ENCODE assay signal across 9 cellular contexts in the genomic region with DNA sequence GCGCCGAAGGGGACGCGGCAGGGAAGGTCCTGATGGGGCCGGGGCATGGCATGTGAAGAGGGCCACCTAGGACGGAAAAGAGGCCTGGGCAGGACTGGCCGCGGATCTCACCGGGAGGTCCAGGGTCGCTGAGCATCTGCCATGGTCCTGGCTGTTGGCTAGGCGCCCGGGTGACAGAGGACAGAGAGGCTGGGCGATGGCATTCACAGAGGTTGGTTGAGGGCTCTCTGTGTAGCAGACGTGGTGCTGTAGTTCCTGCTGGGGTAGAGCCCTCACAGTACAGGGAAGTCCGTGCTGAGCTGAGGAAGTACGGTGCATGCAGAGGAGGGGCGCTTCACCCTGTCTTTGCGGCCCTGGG. TPM values are rescaled to one million over a fixed set of nuclear protein-coding genes. Genes with fewer than 3 reads are reported as not detected.
DNase-seq lines count a peak whose midpoint lies in the region; ATAC-seq and TF ChIP-seq lines count a peak whose summit lies in the region.
"Had no signal": no experiment of that assay in that cellular context is flagged by ENCODE, and none has a peak within 500 bp of the region (broad histone marks: within the 10 kb centered on the region; RNA-seq: fewer than 3 reads in every experiment).

No MANE protein-coding gene starts in this region.

- POLR2A ChIA-PET in CD8-positive, alpha-beta T cell (lab: Charles Lee): interaction anchor here (0.8 to 7.3 kb wide), 6 partner anchors 8 to 193 kb away, joined by 4 to 94 read pairs (median 6); a partner anchor contains a TSS

- H3K27ac ChIP-seq in CD8-positive, alpha-beta T cell (ENCODE audit: low read depth, low read length): peak overlapping the region; percentile 63

- no peaks in the 10 kb centered on the region for H3K9me3 Mint-ChIP-seq in CD8-positive, alpha-beta T cell
- no peaks in the 10 kb centered on the region for H3K9me3 Mint-ChIP-seq in natural killer cell treated with Interleukin-12 subunit alpha and Interleukin-12 subunit beta and Interleukin-15 and Interleukin-18, amount 100 ng/mL, for 72 hours

- peaks cover 71% of the 10 kb centered on the region for H3K4me1 Mint-ChIP-seq in CD8-positive, alpha-beta T cell (ENCODE audit: low read depth)
- H3K4me1 Mint-ChIP-seq in natural killer cell treated with Interleukin-12 subunit alpha and Interleukin-12 subunit beta and Interleukin-15 and Interleukin-18, amount 100 ng/mL, for 72 hours (ENCODE audit: low read depth in 2 of 2): peaks cover 35 to 36% of the 10 kb centered on the region in 2 donors

- peak overlapping the region; percentile 83 for H3K4me3 ChIP-seq in CD8-positive, alpha-beta T cell (ENCODE audit: low read depth, low read length)

- H3K27ac Mint-ChIP-seq in CD8-positive, alpha-beta T cell: peak overlapping the region; percentile 92
- H3K27ac Mint-ChIP-seq in natural killer cell treated with Interleukin-12 subunit alpha and Interleukin-12 subunit beta and Interleukin-15 and Interleukin-18, amount 100 ng/mL, for 72 hours: peak overlapping the region; percentile 72 to 84

- CTCF ChIA-PET in CD8-positive, alpha-beta T cell (lab: Charles Lee): interaction anchor here (0.9 to 10.2 kb wide), 10 partner anchors 9 to 206 kb away, joined by 3 to 76 read pairs (median 5); a partner anchor contains a TSS

- peaks cover 37% of the 10 kb centered on the region for H3K4me1 ChIP-seq in CD8-positive, alpha-beta T cell (ENCODE audit: insufficient read depth, low read length)

- H3K27me3 Mint-ChIP-seq in CD8-positive, alpha-beta T cell (ENCODE audit: low read depth): no peaks in the 10 kb centered on the region
- H3K27me3 Mint-ChIP-seq in natural killer cell treated with Interleukin-12 subunit alpha and Interleukin-12 subunit beta and Interleukin-15 and Interleukin-18, amount 100 ng/mL, for 72 hours: no peaks in the 10 kb centered on the region

- peaks cover 34% of the 10 kb centered on the region for H3K36me3 Mint-ChIP-seq in CD8-positive, alpha-beta T cell
- peaks cover 14% of the 10 kb centered on the region for H3K36me3 Mint-ChIP-seq in natural killer cell treated with Interleukin-12 subunit alpha and Interleukin-12 subunit beta and Interleukin-15 and Interleukin-18, amount 100 ng/mL, for 72 hours

- no peaks in the 10 kb centered on the region for H3K27me3 ChIP-seq in CD8-positive, alpha-beta T cell (ENCODE audit: insufficient read depth, low read length)

- H3K4me3 Mint-ChIP-seq in CD8-positive, alpha-beta T cell: peak overlapping the region; percentile 93
- peak overlapping the region; percentile 93 for H3K4me3 Mint-ChIP-seq in natural killer cell treated with Interleukin-12 subunit alpha and Interleukin-12 subunit beta and Interleukin-15 and Interleukin-18, amount 100 ng/mL, for 72 hours

- TF ChIP-seq CTCF in CD8-positive, alpha-beta T cell (IDR thresholded peaks at IDR 0.05): no peak
- no peak for TF ChIP-seq CTCF in omental fat pad (IDR thresholded peaks at IDR 0.05)

- peak; percentile 36 for ATAC-seq in CD8-positive, alpha-beta T cell
- ATAC-seq in GM21528 (IDR thresholded peaks at IDR 0.05; ENCODE audit: low FRiP score, unreplicated experiment) (peak; percentile 29), esophagus mucosa (peak; percentile 53), GM18861 (IDR thresholded peaks at IDR 0.05; ENCODE audit: unreplicated experiment) (no peak), omental fat pad (ENCODE audit: low FRiP score) (no peak)
- peak; percentile 3 to 59 for ATAC-seq in natural killer cell treated with Interleukin-12 subunit alpha and Interleukin-12 subunit beta and Interleukin-15 and Interleukin-18, amount 100 ng/mL, for 72 hours

- peaks cover 15% of the 10 kb centered on the region for H3K36me3 ChIP-seq in CD8-positive, alpha-beta T cell (ENCODE audit: insufficient read depth, low read length)

- H3K9me3 ChIP-seq in CD8-positive, alpha-beta T cell (ENCODE audit: low read length): no peaks in the 10 kb centered on the region

- intact Hi-C loops in CD8-positive, alpha-beta T cell (cut with DNase I, micrococcal nuclease): loop anchor here (1.0 to 10.0 kb wide), 9 partner anchors 10 to 1894 kb away; a partner anchor contains a TSS

- DNase-seq in CD8-positive, alpha-beta T cell: peak in 5 of 7 experiments; percentile 23 to 63 (median 41)
- DNase-seq in MV-4-11 (lab: John Stamatoyannopoulos, UW) (peak; percentile 57), omental fat pad (ENCODE audit: low spot score) (no peak)
- DNase-seq in activated CD4-positive, alpha-beta T cell treated with anti-CD3 and anti-CD28 coated beads, Interleukin-2, amount 50 U/mL, for 48 hours: peak; percentile 29 to 34
- no peak for DNase-seq in natural killer cell treated with Interleukin-12 subunit alpha and Interleukin-12 subunit beta and Interleukin-15 and Interleukin-18, amount 100 ng/mL, for 72 hours (ENCODE audit: low spot score)

RNA-seq across cellular contexts. Expression of a gene that starts 0.4 kb away (rescaled TPM):
- 10 to 100 TPM; 18.9 to 21.9 TPM for total RNA-seq in CD8-positive, alpha-beta T cell
- total RNA-seq in esophagus mucosa: 6.5 TPM
- 10 to 100 TPM; 13.1 to 31.6 TPM for total RNA-seq in natural killer cell treated with Interleukin-12 subunit alpha and Interleukin-12 subunit beta and Interleukin-15 and Interleukin-18, amount 100 ng/mL, for 72 hours
- total RNA-seq in omental fat pad: 1 to 10 TPM; 2.3 to 3.9 (median 2.5) TPM

RNA-seq across cellular contexts. Expression of a gene that starts 13.0 kb away (rescaled TPM):
- 1 to 10 TPM; 9.1 to 9.7 TPM for total RNA-seq in CD8-positive, alpha-beta T cell
- total RNA-seq in esophagus mucosa (49.6 TPM), omental fat pad (10 to 100 TPM; 10.9 to 18.4 (median 15.9) TPM)
- 10 to 100 TPM; 23.6 to 36.8 TPM for total RNA-seq in natural killer cell treated with Interleukin-12 subunit alpha and Interleukin-12 subunit beta and Interleukin-15 and Interleukin-18, amount 100 ng/mL, for 72 hours

RNA-seq across cellular contexts. Expression of a gene that starts 20.8 kb away (rescaled TPM):
- total RNA-seq in CD8-positive, alpha-beta T cell: not detected
- total RNA-seq in esophagus mucosa (0.28 TPM), omental fat pad (1 to 10 TPM in 1 of 4 donors, not detected in 3; 1.1 TPM)
- total RNA-seq in natural killer cell treated with Interleukin-12 subunit alpha and Interleukin-12 subunit beta and Interleukin-15 and Interleukin-18, amount 100 ng/mL, for 72 hours: not detected
- total RNA-seq: SK-MEL-5 had no signal

Comparison
In these comparisons a context has a peak if more than half of its experiments do, and no peak if none do; other contexts are left out.
1. ATAC-seq: peak in CD8-positive, alpha-beta T cell (single experiment), GM21528 (single experiment), esophagus mucosa (single experiment) and natural killer cell treated with Interleukin-12 subunit alpha and Interleukin-12 subunit beta and Interleukin-15 and Interleukin-18, amount 100 ng/mL, for 72 hours (2 of 2); none in GM18861 (single experiment) and omental fat pad (single experiment).
2. DNase-seq: peak in CD8-positive, alpha-beta T cell (5 of 7), MV-4-11 (single experiment) and activated CD4-positive, alpha-beta T cell treated with anti-CD3 and anti-CD28 coated beads, Interleukin-2, amount 50 U/mL, for 48 hours (2 of 2); none in natural killer cell treated with Interleukin-12 subunit alpha and Interleukin-12 subunit beta and Interleukin-15 and Interleukin-18, amount 100 ng/mL, for 72 hours (single experiment) and omental fat pad (single experiment).